In the genomic region with DNA sequence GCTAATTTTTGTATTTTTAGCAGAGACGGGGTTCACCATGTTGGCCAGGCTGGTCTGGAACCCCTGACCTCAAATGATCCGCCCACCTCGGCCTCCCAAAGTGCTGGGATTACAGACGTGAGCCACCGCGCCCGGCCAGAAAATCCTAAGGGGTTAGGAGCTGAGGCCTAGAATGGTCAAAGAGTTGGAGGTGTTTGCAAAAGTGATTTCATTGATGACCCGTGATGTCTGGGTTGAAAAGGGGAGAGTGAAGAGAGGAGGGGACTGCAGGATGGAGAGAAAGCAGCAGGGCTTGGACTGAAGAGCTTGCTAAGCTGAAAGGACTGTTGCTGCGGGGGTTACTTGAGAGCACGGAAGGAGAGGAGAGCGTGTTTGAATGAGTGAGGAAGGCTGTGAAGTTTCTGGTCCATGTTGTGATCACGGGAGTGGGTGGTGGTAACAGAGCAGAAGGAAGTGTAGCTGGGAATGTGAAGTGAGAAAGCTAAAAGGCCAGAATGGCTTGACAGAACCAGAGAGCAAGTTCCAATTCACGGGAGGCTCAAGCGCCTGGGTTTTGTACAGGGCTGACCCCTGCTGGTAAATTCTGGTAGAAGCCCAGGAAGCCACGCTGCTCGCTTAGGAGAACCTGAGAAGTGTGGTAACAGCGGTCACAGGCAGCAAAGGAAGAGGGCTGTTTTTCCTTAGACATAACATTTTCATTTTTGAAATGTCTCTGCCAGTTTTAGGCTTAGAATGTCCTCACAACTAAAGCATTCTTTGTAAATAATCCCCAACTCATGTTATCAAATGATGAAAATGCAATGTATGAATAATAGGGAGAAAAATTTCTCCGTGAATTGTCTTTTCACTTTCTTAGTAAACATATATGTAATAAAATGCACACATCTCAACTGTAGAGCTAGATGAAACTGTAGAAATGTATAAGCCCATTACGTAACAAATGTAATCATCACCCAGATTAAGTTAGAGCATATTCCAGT, we compare ENCODE assay signal across 8 cellular contexts. TPM values are rescaled to one million over a fixed set of nuclear protein-coding genes. Genes with fewer than 3 reads are reported as not detected.
DNase-seq lines count a peak whose midpoint lies in the region; ATAC-seq and TF ChIP-seq lines count a peak whose summit lies in the region.

No MANE protein-coding gene starts in this region.

- H3K4me1 ChIP-seq in parathyroid adenoma = no peaks in the 10 kb centered on the region
- peaks cover 0 to 7% (median 7%) of the 10 kb centered on the region in 4 donors for H3K4me1 ChIP-seq in upper lobe of left lung

- no peak overlapping the region for H3K4me2 ChIP-seq in parathyroid adenoma (ENCODE audit: low read length)

- H3K27me3 ChIP-seq in parathyroid adenoma (ENCODE audit: control insufficient read depth, insufficient read depth, low read length) = peaks cover 4% of the 10 kb centered on the region
- H3K27me3 ChIP-seq in upper lobe of left lung = no peaks in the 10 kb centered on the region

- peak overlapping the region; percentile 53 for H2AFZ ChIP-seq in parathyroid adenoma

- no peaks in the 10 kb centered on the region for H3K36me3 Mint-ChIP-seq in activated naive CD4-positive, alpha-beta T cell treated with anti-CD3 and anti-CD28 coated beads, Interleukin-2, amount 50 U/mL, for 72 hours
- no peaks in the 10 kb centered on the region for H3K36me3 Mint-ChIP-seq in glutamatergic neuron (ENCODE audit: unreplicated experiment)

- TF ChIP-seq CTCF in glutamatergic neuron (IDR thresholded peaks at IDR 0.05; ENCODE audit: partially characterized antibody, unreplicated experiment) = peak; percentile 73
- TF ChIP-seq CTCF in parathyroid adenoma (IDR thresholded peaks at IDR 0.05) = peak; percentile 76
- TF ChIP-seq CTCF in upper lobe of left lung (IDR thresholded peaks at IDR 0.05) = peak; percentile 68 to 85 (median 77)

- no peaks in the 10 kb centered on the region for H3K79me2 ChIP-seq in parathyroid adenoma

- peaks cover 2% of the 10 kb centered on the region for H3K27me3 Mint-ChIP-seq in glutamatergic neuron (ENCODE audit: unreplicated experiment)

- H3K36me3 ChIP-seq in parathyroid adenoma (ENCODE audit: control insufficient read depth, insufficient read depth, low read length) = no peaks in the 10 kb centered on the region
- H3K36me3 ChIP-seq in upper lobe of left lung = no peaks in the 10 kb centered on the region

- no peak for TF ChIP-seq EP300 in upper lobe of left lung (IDR thresholded peaks at IDR 0.05)

- no peaks in the 10 kb centered on the region for H3K4me1 Mint-ChIP-seq in glutamatergic neuron (ENCODE audit: low read depth, unreplicated experiment)

- no peaks in the 10 kb centered on the region for H3K9me3 Mint-ChIP-seq in activated naive CD4-positive, alpha-beta T cell treated with anti-CD3 and anti-CD28 coated beads, Interleukin-2, amount 50 U/mL, for 72 hours
- no peaks in the 10 kb centered on the region for H3K9me3 Mint-ChIP-seq in glutamatergic neuron (ENCODE audit: unreplicated experiment)

- H3K9me3 ChIP-seq in parathyroid adenoma (ENCODE audit: control insufficient read depth, low read length) = no peaks in the 10 kb centered on the region
- H3K9me3 ChIP-seq in upper lobe of left lung = no peaks in the 10 kb centered on the region

- H3K4me3 ChIP-seq in parathyroid adenoma (ENCODE audit: low read depth, low read length) = no peak overlapping the region
- no peak overlapping the region for H3K4me3 ChIP-seq in upper lobe of left lung

- peak; percentile 76 for ATAC-seq in GM21390 (IDR thresholded peaks at IDR 0.05; ENCODE audit: unreplicated experiment)
- ATAC-seq in activated naive CD4-positive, alpha-beta T cell treated with anti-CD3 and anti-CD28 coated beads, Interleukin-2, amount 50 U/mL, for 72 hours = peak; percentile 84 to 89
- peak; percentile 93 to 96 for ATAC-seq in upper lobe of left lung (ENCODE audit: low FRiP score in 2 of 2)

- H3K27ac Mint-ChIP-seq in activated naive CD4-positive, alpha-beta T cell treated with anti-CD3 and anti-CD28 coated beads, Interleukin-2, amount 50 U/mL, for 72 hours = no peak overlapping the region
- H3K27ac Mint-ChIP-seq in glutamatergic neuron (ENCODE audit: unreplicated experiment) = no peak overlapping the region

- DNase-seq in CMK (ENCODE audit: low read depth) = peak; percentile 59
- peak; percentile 80 for DNase-seq in LoVo (ENCODE audit: low spot score)
- peak; percentile 87 for DNase-seq in SKM-1 (lab: John Stamatoyannopoulos, UW; ENCODE audit: unreplicated experiment)
- DNase-seq in activated naive CD4-positive, alpha-beta T cell treated with anti-CD3 and anti-CD28 coated beads, Interleukin-2, amount 50 U/mL, for 72 hours (ENCODE audit: low spot score in 2 of 2) = peak; percentile 62 to 71
- DNase-seq in glutamatergic neuron = peak; percentile 83
- peak in 1 of 2 donors; percentile 87 for DNase-seq in upper lobe of left lung

- WGBS in upper lobe of left lung, 2 donors = 55 to 58% methylated on average over 19 of the region's 19 CpGs

- no peak overlapping the region for H3K4me3 Mint-ChIP-seq in glutamatergic neuron (ENCODE audit: unreplicated experiment)

- TF ChIP-seq POLR2A in upper lobe of left lung (IDR thresholded peaks at IDR 0.05) = no peak

- H3K9ac ChIP-seq in parathyroid adenoma = no peak overlapping the region

- H3K27ac ChIP-seq in parathyroid adenoma (no peak overlapping the region), upper lobe of left lung (no peak overlapping the region)

RNA-seq across cellular contexts. Expression of a gene that starts 40.5 kb away (rescaled TPM):
- 100 to 1,000 TPM; 345 to 382 TPM for total RNA-seq in activated naive CD4-positive, alpha-beta T cell treated with anti-CD3 and anti-CD28 coated beads, Interleukin-2, amount 50 U/mL, for 72 hours
- total RNA-seq in glutamatergic neuron (ENCODE audit: unreplicated experiment) = 223 TPM
- 100 to 1,000 TPM in 3 of 6 donors, 10 to 100 TPM in 3; 39.6 to 266 (median 114) TPM for total RNA-seq in upper lobe of left lung

RNA-seq across cellular contexts. Expression of a gene that starts 57.3 kb away (rescaled TPM):
- total RNA-seq in activated naive CD4-positive, alpha-beta T cell treated with anti-CD3 and anti-CD28 coated beads, Interleukin-2, amount 50 U/mL, for 72 hours = 10 to 100 TPM; 66.8 to 72.3 TPM
- total RNA-seq in glutamatergic neuron (ENCODE audit: unreplicated experiment) (161 TPM), upper lobe of left lung (100 to 1,000 TPM in 3 of 6 donors, 10 to 100 TPM in 3; 32.5 to 131 (median 109) TPM)
